Comparison of ENCODE assay signal across 20 cellular contexts in genomic region chr9:134897584-134898170, GRCh38. TPM values are rescaled to one million over a fixed set of nuclear protein-coding genes. Genes with fewer than 3 reads are reported as not detected.
"Had no signal": no experiment of that assay in that cellular context is flagged by ENCODE, and none has a peak within 500 bp of the region (broad histone marks: within the 10 kb centered on the region; RNA-seq: fewer than 3 reads in every experiment).

No MANE protein-coding gene starts in this region.

- H3K27ac ChIP-seq: neutrophil had no signal

- H3K4me3 ChIP-seq: ascending aorta had no signal

- FAIRE-seq: bronchial epithelial cell, endometrium, small intestine had no signal

- DNase-seq: activated CD4-positive, CD25-positive, alpha-beta regulatory T cell treated with anti-CD3 and anti-CD28 coated beads, Interleukin-2, amount 50 U/mL, for 72 hours; activated naive CD4-positive, alpha-beta T cell treated with anti-CD3 and anti-CD28 coated beads for 36 hours; left cardiac atrium; mesenchymal stem cell; naive thymus-derived CD8-positive, alpha-beta T cell; retina; small intestine; stimulated activated CD4-positive, alpha-beta T cell treated with anti-CD3 and anti-CD28 coated beads, Interleukin-4, amount 100 ng/mL, for 4 hours; stimulated activated naive CD4-positive, alpha-beta T cell treated with Interleukin-2 at 50 U/mL for 16 hours; T-cell; T-helper 9 cell had no signal

- ATAC-seq: esophagus mucosa; naive thymus-derived CD8-positive, alpha-beta T cell; T-cell had no signal

- H3K27me3 ChIP-seq: ascending aorta had no signal

- H3K36me3 ChIP-seq: ascending aorta, neutrophil had no signal

- H3K9me3 ChIP-seq: neutrophil had no signal

RNA-seq across cellular contexts. Expression of gene FCN2, which starts 17.1 kb away (rescaled TPM):
- total RNA-seq: activated CD8-positive, alpha-beta memory T cell treated with anti-CD3 and anti-CD28 coated beads for 36 hours; activated naive CD4-positive, alpha-beta T cell treated with anti-CD3 and anti-CD28 coated beads for 36 hours; activated T-helper 1 cell treated with anti-CD3 and anti-CD28 coated beads, Interleukin-12 subunit alpha, Interleukin-12 subunit beta, Interleukin-2, Interleukin-4 antibody, amounts not matched to agents 30 ng/mL and 10 ng/mL and 1 ng/mL, durations not matched to agents 14 hours and 24 hours and 36 hours; ascending aorta; bronchial epithelial cell; fibroblast of villous mesenchyme; naive thymus-derived CD8-positive, alpha-beta T cell; T-cell; urinary bladder had no signal
- polyA plus RNA-seq: naive thymus-derived CD8-positive, alpha-beta T cell; small intestine had no signal

RNA-seq across cellular contexts. Expression of gene FCN1, which starts 20.0 kb away (rescaled TPM):
- total RNA-seq: activated CD8-positive, alpha-beta memory T cell treated with anti-CD3 and anti-CD28 coated beads for 36 hours; activated naive CD4-positive, alpha-beta T cell treated with anti-CD3 and anti-CD28 coated beads for 36 hours; activated T-helper 1 cell treated with anti-CD3 and anti-CD28 coated beads, Interleukin-12 subunit alpha, Interleukin-12 subunit beta, Interleukin-2, Interleukin-4 antibody, amounts not matched to agents 30 ng/mL and 10 ng/mL and 1 ng/mL, durations not matched to agents 14 hours and 24 hours and 36 hours; ascending aorta; bronchial epithelial cell; fibroblast of villous mesenchyme had no signal
